ENCODE assay signal across 1 cellular context in genomic region chr15:100111103-100112060, GRCh38.
TF ChIP-seq lines count a peak whose summit lies in the region.

No MANE protein-coding gene starts in this region.

TF ChIP-seq in K562, 482 proteins besides CTCF, POLR2A, EP300 and RAD21 (continued from another document):
- peak; percentile 51 for TF ChIP-seq ATF3 (IDR thresholded peaks at IDR 0.05)
- no peak for TF ChIP-seq ATF3 (CRISPR knock-in tag; conservative IDR thresholded peaks at IDR 0.05)
- no peak for TF ChIP-seq CEBPB (tag; IDR thresholded peaks at IDR 0.05)
- no peak for TF ChIP-seq CREM (IDR thresholded peaks at IDR 0.05; ENCODE audit: low read depth)
- TF ChIP-seq JUNB (CRISPR knock-in tag; conservative IDR thresholded peaks at IDR 0.05), result 0 out of 2 replicates have a peak, but pooled peaks have one; percentile 49
- no peak for TF ChIP-seq SIN3B (IDR thresholded peaks at IDR 0.05; ENCODE audit: low read depth)
- no peak for TF ChIP-seq HES1 (IDR thresholded peaks at IDR 0.05; ENCODE audit: low read depth)
- TF ChIP-seq NFRKB (IDR thresholded peaks at IDR 0.05; ENCODE audit: low read depth), result no peak
- peak; percentile 52; the same call in 1 of the 2 replicates for TF ChIP-seq ZNF175 (CRISPR knock-in tag; IDR thresholded peaks at IDR 0.05; ENCODE audit: low read depth)
- peak; percentile 56 for TF ChIP-seq MGA (IDR thresholded peaks at IDR 0.05)
- TF ChIP-seq ZNF431 (CRISPR knock-in tag; IDR thresholded peaks at IDR 0.05), result no peak
- TF ChIP-seq CEBPG (CRISPR knock-in tag; IDR thresholded peaks at IDR 0.05), result no peak
- peak in 1 of 2 experiments; percentile 65; a peak in 2 of 4 replicates for TF ChIP-seq CEBPG (tag; conservative IDR thresholded peaks at IDR 0.05 in 1 of 2, IDR thresholded peaks at IDR 0.05 in 1 of 2)
- peak; percentile 73 for TF ChIP-seq GABPA (tag; conservative IDR thresholded peaks at IDR 0.05; ENCODE audit: low read depth)
- TF ChIP-seq GABPB2 (CRISPR knock-in tag; conservative IDR thresholded peaks at IDR 0.05), result no peak
- TF ChIP-seq JUN (IDR thresholded peaks at IDR 0.05; ENCODE audit: borderline replicate concordance, low read depth, low read length), result peak; percentile 59; the same call in 1 of the 2 replicates
- TF ChIP-seq JUN (CRISPR knock-in tag; IDR thresholded peaks at IDR 0.05; ENCODE audit: borderline replicate concordance), result no peak
TF ChIP-seq in K562: peak in this region for 10.
